1 cellular context compared by ENCODE assay signal in genomic region chr19:46748325-46749109, GRCh38.
TF ChIP-seq lines count a peak whose summit lies in the region.

No MANE protein-coding gene starts in this region.

TF ChIP-seq in endothelial cell of umbilical vein, 7 proteins besides CTCF, POLR2A, EP300 and RAD21:
- TF ChIP-seq MAX (IDR thresholded peaks at IDR 0.05; ENCODE audit: insufficient read depth, insufficient read length): no peak
- TF ChIP-seq MYC (IDR thresholded peaks at IDR 0.05; ENCODE audit: low read depth, low read length): no peak
- TF ChIP-seq FOS (IDR thresholded peaks at IDR 0.05; ENCODE audit: borderline replicate concordance, insufficient read depth, low read length): no peak
- TF ChIP-seq JUN (IDR thresholded peaks at IDR 0.05; ENCODE audit: borderline replicate concordance, insufficient read depth, insufficient read length, low read depth): no peak
- TF ChIP-seq POLR2AphosphoS5 (IDR thresholded peaks at IDR 0.05; ENCODE audit: insufficient read depth, low read depth, low read length): no peak
- no peak for TF ChIP-seq GATA2 (IDR thresholded peaks at IDR 0.05; ENCODE audit: insufficient read depth, insufficient read length, low read depth, low read length)
- TF ChIP-seq EZH2 (IDR thresholded peaks at IDR 0.05; ENCODE audit: borderline replicate concordance, low read depth, low read length, severe bottlenecking): no peak
